ENCODE assay signal across 9 cellular contexts in the genomic region with DNA sequence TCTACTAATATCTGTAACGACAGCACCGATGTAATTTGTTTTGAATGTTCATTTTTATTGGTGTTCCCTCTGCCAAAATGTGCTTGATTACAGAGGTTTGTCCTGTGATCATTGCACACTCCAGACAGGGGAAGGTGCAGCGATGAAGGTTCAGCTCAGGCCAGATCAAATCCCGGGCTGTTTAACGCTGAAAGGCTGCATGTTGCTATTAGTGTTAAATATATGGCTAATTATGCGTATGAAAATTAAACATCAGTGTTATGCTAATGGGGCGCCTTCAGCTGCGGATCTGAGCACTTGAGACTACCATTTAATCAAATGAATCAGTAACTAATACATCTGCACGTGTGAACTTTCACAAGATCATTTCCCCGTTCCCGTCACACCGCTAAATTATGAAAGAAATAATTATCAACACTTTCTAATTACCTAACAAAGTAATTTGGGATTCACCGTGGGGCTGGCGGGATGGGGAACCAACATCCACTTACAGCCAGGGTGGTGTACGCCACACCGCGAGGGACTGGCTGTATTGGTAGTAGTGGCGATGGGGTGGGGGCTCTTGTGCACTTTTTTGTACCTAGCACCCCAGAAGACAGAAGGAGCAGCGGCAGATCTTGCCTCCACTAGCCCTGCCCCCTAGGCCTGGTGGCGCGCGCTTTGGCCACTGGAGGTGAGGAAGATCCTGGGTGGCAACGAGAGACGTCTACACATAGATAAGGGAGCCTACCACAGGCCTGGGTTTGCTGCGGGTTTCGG. TPM values are rescaled to one million over a fixed set of nuclear protein-coding genes. Genes with fewer than 3 reads are reported as not detected.
DNase-seq lines count a peak whose midpoint lies in the region; ATAC-seq, FAIRE-seq and TF ChIP-seq lines count a peak whose summit lies in the region.
"Had no signal": no experiment of that assay in that cellular context is flagged by ENCODE, and none has a peak within 500 bp of the region (broad histone marks: within the 10 kb centered on the region; RNA-seq: fewer than 3 reads in every experiment).

No MANE protein-coding gene starts in this region.

- H2AFZ ChIP-seq in hepatocyte: peak overlapping the region; percentile 35

- DNase-seq in ACHN: peak; percentile 56
- peak; percentile 48 for DNase-seq in GF-D8 (lab: John Stamatoyannopoulos, UW)
- DNase-seq in SK-N-MC (ENCODE audit: low read depth, low spot score): no peak
- DNase-seq in hepatocyte (ENCODE audit: low spot score): no peak
- no peak for DNase-seq in upper lobe of right lung
- no peak for DNase-seq in small intestine
- DNase-seq in SW 1271 (lab: John Stamatoyannopoulos, UW): no peak

- no peak for FAIRE-seq in small intestine (lab: Jason Lieb, UNC)

- H4K20me1 ChIP-seq in hepatocyte (ENCODE audit: insufficient read depth, poor library complexity, severe bottlenecking): no peaks in the 10 kb centered on the region

- H3K27me3 ChIP-seq in hepatocyte (peaks cover 98% of the 10 kb centered on the region), upper lobe of right lung (peaks cover 97% of the 10 kb centered on the region), small intestine (ENCODE audit: control insufficient read depth in 2 of 2, insufficient read depth in 2 of 2, low read length in 2 of 2) (peaks cover 14 to 85% of the 10 kb centered on the region in 2 donors)

- no peaks in the 10 kb centered on the region for H3K79me2 ChIP-seq in hepatocyte

- ATAC-seq in upper lobe of right lung (no peak), GM19328 (IDR thresholded peaks at IDR 0.05; ENCODE audit: unreplicated experiment) (no peak)

- H3K36me3 ChIP-seq in SK-N-MC (ENCODE audit: insufficient read depth, low read length): no peaks in the 10 kb centered on the region
- no peaks in the 10 kb centered on the region for H3K36me3 ChIP-seq in hepatocyte (replicated peaks; ENCODE audit: insufficient read depth, low read depth)
- no peaks in the 10 kb centered on the region for H3K36me3 ChIP-seq in upper lobe of right lung
- no peaks in the 10 kb centered on the region for H3K36me3 ChIP-seq in small intestine (ENCODE audit: control insufficient read depth in 2 of 2, insufficient read depth in 2 of 2, low read length in 2 of 2)

- WGBS in hepatocyte (ENCODE audit: low lambda C conversion rate, missing lambda C conversion rate): 6% methylated on average over 26 of the region's 26 CpGs
- WGBS in small intestine, 3 donors: 6 to 10% (median 9%) methylated on average over 26 of the region's 26 CpGs

- peak overlapping the region; percentile 69 for H3K9ac ChIP-seq in SK-N-MC (ENCODE audit: insufficient read length)

- H3K27ac ChIP-seq in SK-N-MC (no peak overlapping the region), hepatocyte (no peak overlapping the region), upper lobe of right lung (no peak overlapping the region), small intestine (ENCODE audit: low read depth in 1 of 2, low read length in 1 of 2) (no peak overlapping the region)
- H3K27ac ChIP-seq: epithelial cell of prostate had no signal

- peak overlapping the region; percentile 87 for H3K4me2 ChIP-seq in hepatocyte

- no peaks in the 10 kb centered on the region for H3K9me2 ChIP-seq in hepatocyte (replicated peaks; ENCODE audit: insufficient read depth)

- no peaks in the 10 kb centered on the region for H3K9me3 ChIP-seq in SK-N-MC (ENCODE audit: low read depth, low read length)
- no peaks in the 10 kb centered on the region for H3K9me3 ChIP-seq in hepatocyte (ENCODE audit: low read depth)
- no peaks in the 10 kb centered on the region for H3K9me3 ChIP-seq in upper lobe of right lung
- no peaks in the 10 kb centered on the region for H3K9me3 ChIP-seq in small intestine (ENCODE audit: control insufficient read depth, low read depth)

- H3K4me3 ChIP-seq in SK-N-MC (peak overlapping the region; percentile 97), hepatocyte (no peak overlapping the region), upper lobe of right lung (no peak overlapping the region), small intestine (ENCODE audit: low read depth in 1 of 2, low read length in 2 of 2) (no peak overlapping the region)

- no peak for TF ChIP-seq CTCF in hepatocyte (IDR thresholded peaks at IDR 0.05; ENCODE audit: poor library complexity)
- no peak for TF ChIP-seq CTCF in upper lobe of right lung (IDR thresholded peaks at IDR 0.05)

- peaks cover 15% of the 10 kb centered on the region for H3K4me1 ChIP-seq in hepatocyte (ENCODE audit: insufficient read depth)
- H3K4me1 ChIP-seq in upper lobe of right lung: peaks cover 36% of the 10 kb centered on the region
- H3K4me1 ChIP-seq in small intestine (ENCODE audit: control insufficient read depth in 2 of 2, insufficient read depth in 1 of 2, low read depth in 1 of 2, low read length in 1 of 2): peaks cover 5 to 9% of the 10 kb centered on the region in 2 donors

- intact Hi-C loops in upper lobe of right lung (cut with DNase I): no loop called here

- in situ Hi-C loops in ACHN (cut with HindIII; ENCODE audit: low pct_ligation_motif_present, low pct_unique_long_range_greater_than_20kb, low sequenced_read_pairs): no loop called here

RNA-seq across cellular contexts. Expression of a gene that starts 1.4 kb away (rescaled TPM):
- not detected in 2 replicates for total RNA-seq in hepatocyte
- 0.44 TPM in 1 of 2 replicates, not detected in the other for polyA plus RNA-seq in hepatocyte
- total RNA-seq in upper lobe of right lung: not detected
- polyA plus RNA-seq in small intestine: 1 to 10 TPM in 1 of 3 donors, not detected in 2; 1.3 TPM

RNA-seq across cellular contexts. Expression of a gene that starts 18.8 kb away (rescaled TPM):
- total RNA-seq in hepatocyte (0.04 and 0.37 TPM in 2 replicates), upper lobe of right lung (not detected)
- polyA plus RNA-seq in hepatocyte (1.2 and 2.8 TPM in 2 replicates), small intestine (under 1 TPM in 1 of 3 donors, not detected in 2; 0.19 TPM)

Comparison
In these comparisons a context has a peak if more than half of its experiments do, and no peak if none do; other contexts are left out.
1. DNase-seq: peak in ACHN (single experiment) and GF-D8 (single experiment); none in SK-N-MC (single experiment), hepatocyte (single experiment), upper lobe of right lung (single experiment), small intestine (single experiment) and SW 1271 (0 of 2).